In genomic region chr10:55410415-55410885, GRCh38 we compare ENCODE assay signal across 9 cellular contexts.
DNase-seq lines count a peak whose midpoint lies in the region; ATAC-seq lines count a peak whose summit lies in the region.
"Had no signal": no experiment of that assay in that cellular context is flagged by ENCODE, and none has a peak within 500 bp of the region (broad histone marks: within the 10 kb centered on the region; RNA-seq: fewer than 3 reads in every experiment).

No MANE protein-coding gene starts in this region.

- ATAC-seq in Right ventricle myocardium superior (ENCODE audit: poor library complexity) (peak; percentile 99), GM19467 (IDR thresholded peaks at IDR 0.05; ENCODE audit: unreplicated experiment) (no peak), GM19035 (IDR thresholded peaks at IDR 0.05; ENCODE audit: unreplicated experiment) (no peak), HG02884 (IDR thresholded peaks at IDR 0.05; ENCODE audit: unreplicated experiment) (no peak)

- DNase-seq in HT1080 (ENCODE audit: low read depth) (peak; percentile 1), SHP77 treated with DMSO at 0.1 percent for 48 hours (lab: John Stamatoyannopoulos, UW) (peak; percentile 32), Right ventricle myocardium superior (peak; percentile 44), renal cortical epithelial cell (ENCODE audit: low read depth) (peak; percentile 12), SW 1271 (lab: John Stamatoyannopoulos, UW) (no peak)
- DNase-seq: erythroblast had no signal

- intact Hi-C loops in Right ventricle myocardium superior (cut with DNase I) = no loop called here

Comparison
In these comparisons a context has a peak if more than half of its experiments do, and no peak if none do; other contexts are left out.
1. DNase-seq: peak in HT1080 (single experiment), SHP77 treated with DMSO at 0.1 percent for 48 hours (single experiment), Right ventricle myocardium superior (single experiment) and renal cortical epithelial cell (single experiment); none in SW 1271 (0 of 2).